2 cellular contexts compared by ENCODE assay signal in genomic region chr7:123041085-123041484, GRCh38.
TF ChIP-seq lines count a peak whose summit lies in the region.

No MANE protein-coding gene starts in this region.

TF ChIP-seq in SK-N-SH, 30 proteins besides CTCF, POLR2A, EP300 and RAD21:
- TF ChIP-seq PBX3 (IDR thresholded peaks at IDR 0.05) (no peak), GABPA (IDR thresholded peaks at IDR 0.05; ENCODE audit: low read depth) (no peak), ELF1 (IDR thresholded peaks at IDR 0.05) (no peak), SMC3 (IDR thresholded peaks at IDR 0.05; ENCODE audit: low read depth, low read length) (no peak), CHD2 (IDR thresholded peaks at IDR 0.05; ENCODE audit: low read length, partially characterized antibody) (no peak), IRF3 (IDR thresholded peaks at IDR 0.05; ENCODE audit: low read depth, low read length) (no peak), TEAD4 (IDR thresholded peaks at IDR 0.05; ENCODE audit: borderline replicate concordance, insufficient read depth) (no peak), SIN3A (IDR thresholded peaks at IDR 0.05; ENCODE audit: borderline replicate concordance, low read depth, low read length) (no peak), NFIC (IDR thresholded peaks at IDR 0.05; ENCODE audit: borderline replicate concordance) (no peak), TCF12 (IDR thresholded peaks at IDR 0.05) (no peak), TAF1 (IDR thresholded peaks at IDR 0.05; ENCODE audit: borderline replicate concordance, low read depth, low read length) (no peak), FOXM1 (IDR thresholded peaks at IDR 0.05; ENCODE audit: low read depth) (no peak)

TF ChIP-seq in SK-N-SH treated with all-trans-retinoic acid at 6 μM for 48 hours, 23 proteins besides CTCF, POLR2A, EP300 and RAD21:
- TF ChIP-seq ZNF8 (CRISPR knock-in tag; IDR thresholded peaks at IDR 0.05) = no peak
- TF ChIP-seq ZFP3 (CRISPR knock-in tag; IDR thresholded peaks at IDR 0.05) = no peak
- no peak for TF ChIP-seq RARB (CRISPR knock-in tag; IDR thresholded peaks at IDR 0.05)
- TF ChIP-seq GLIS3 (CRISPR knock-in tag; IDR thresholded peaks at IDR 0.05) = no peak
- TF ChIP-seq ZNF565 (CRISPR knock-in tag; conservative IDR thresholded peaks at IDR 0.05; ENCODE audit: low read depth) = no peak
- no peak for TF ChIP-seq PATZ1 (CRISPR knock-in tag; IDR thresholded peaks at IDR 0.05; ENCODE audit: borderline replicate concordance)
